ENCODE assay signal across 22 cellular contexts in the genomic region with DNA sequence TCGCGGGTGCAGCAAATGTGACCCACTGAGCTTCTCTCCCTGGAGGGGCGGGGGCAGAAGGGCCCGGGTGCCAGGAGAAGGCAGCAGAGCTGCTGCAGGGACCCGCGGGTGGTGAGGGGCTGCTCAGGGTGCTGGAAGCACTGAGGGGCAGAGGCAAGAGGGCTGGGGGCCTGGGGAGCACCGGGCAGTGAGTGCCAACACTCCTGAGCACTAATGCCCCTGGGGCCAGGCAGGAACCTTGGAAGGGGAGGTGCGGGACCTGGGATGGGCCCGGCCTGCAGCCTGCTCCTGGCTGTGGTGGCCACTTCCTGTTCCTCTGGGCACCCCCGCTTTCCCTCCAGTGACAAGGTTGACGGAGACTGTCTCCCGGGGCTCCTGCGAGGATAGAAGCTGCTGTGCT.
DNase-seq lines count a peak whose midpoint lies in the region; ATAC-seq, FAIRE-seq and TF ChIP-seq lines count a peak whose summit lies in the region.
"Had no signal": no experiment of that assay in that cellular context is flagged by ENCODE, and none has a peak within 500 bp of the region (broad histone marks: within the 10 kb centered on the region; RNA-seq: fewer than 3 reads in every experiment).

No MANE protein-coding gene starts in this region.

- H3K23ac ChIP-seq in H1 (ENCODE audit: insufficient read length), result no peak overlapping the region
- peak overlapping the region; percentile 6 for H3K23ac ChIP-seq in neuronal stem cell (ENCODE audit: low read depth, low read length, poor library complexity)

- H3K4me3 ChIP-seq in BE2C (ENCODE audit: low read depth, low read length), result no peak overlapping the region
- no peak overlapping the region for H3K4me3 ChIP-seq in BLaER1 treated with 17β-estradiol and CSF1 and Interleukin-3, amounts not matched to agents 10 nM and 100 nM
- H3K4me3 ChIP-seq in H1 (ENCODE audit: extremely low read depth in 1 of 4, insufficient read depth in 2 of 4, low read depth in 3 of 4, low read length in 4 of 4), result no peak overlapping the region
- no peak overlapping the region for H3K4me3 ChIP-seq in neuronal stem cell (ENCODE audit: low read length in 2 of 2)
- H3K4me3 ChIP-seq: A549, GM23338, MG63, PC-9 had no signal

- no peak overlapping the region for H2BK5ac ChIP-seq in H1 (ENCODE audit: low read depth, low read length)
- no peak overlapping the region for H2BK5ac ChIP-seq in neuronal stem cell (ENCODE audit: low read length)

- TF ChIP-seq POLR2A in H1 (IDR thresholded peaks at IDR 0.05; ENCODE audit: control extremely low read depth in 1 of 2, low read depth in 2 of 2, low read length in 2 of 2), result no peak

- ATAC-seq in GM18870 (IDR thresholded peaks at IDR 0.05; ENCODE audit: unreplicated experiment), result no peak
- ATAC-seq: A549, GM23338 had no signal

- CTCF ChIA-PET in H1 (lab: Charles Lee; ENCODE audit: partially characterized antibody), result no interaction called here

- H3K4me1 ChIP-seq in BE2C, result no peaks in the 10 kb centered on the region; the same call in 1 of the 2 replicates
- H3K4me1 ChIP-seq in BLaER1 treated with 17β-estradiol and CSF1 and Interleukin-3, amounts not matched to agents 10 nM and 100 nM, result peaks cover 17 to 62% (median 54%) of the 10 kb centered on the region in 10 experiments
- peaks cover 0 to 18% (median 7%) of the 10 kb centered on the region in 4 experiments; a peak in 6 of 7 replicates for H3K4me1 ChIP-seq in H1 (replicated peaks in 1 of 4; ENCODE audit: control insufficient read depth in 3 of 4, insufficient read depth in 4 of 4, low read length in 3 of 4)
- peaks cover 8 to 23% of the 10 kb centered on the region in 2 donors for H3K4me1 ChIP-seq in neuronal stem cell (ENCODE audit: control insufficient read depth in 2 of 2, insufficient read depth in 1 of 2, low read depth in 1 of 2, low read length in 2 of 2)
- H3K4me1 ChIP-seq: A549 had no signal

- H4K8ac ChIP-seq in H1 (ENCODE audit: extremely low read depth, insufficient read depth, low read length) (peak overlapping the region; percentile 39; the same call in 1 of the 2 replicates), neuronal stem cell (ENCODE audit: low read depth, low read length) (no peak overlapping the region)

- no peaks in the 10 kb centered on the region for H3K36me3 ChIP-seq in BE2C
- H3K36me3 ChIP-seq in BLaER1 treated with 17β-estradiol and CSF1 and Interleukin-3, amounts not matched to agents 10 nM and 100 nM, result peaks cover 0 to 3% (median 0%) of the 10 kb centered on the region in 11 experiments; a peak in 1 of 22 replicates
- H3K36me3 ChIP-seq in H1 (ENCODE audit: control insufficient read depth in 2 of 4, insufficient read depth in 4 of 4, low read length in 3 of 4), result no peaks in the 10 kb centered on the region
- no peaks in the 10 kb centered on the region for H3K36me3 ChIP-seq in neuronal stem cell (replicated peaks in 1 of 2; ENCODE audit: control insufficient read depth in 2 of 2, insufficient read depth in 2 of 2, low read length in 2 of 2)
- H3K36me3 ChIP-seq: MG63 had no signal

- TF ChIP-seq EP300 in H1 (IDR thresholded peaks at IDR 0.05; ENCODE audit: borderline replicate concordance in 1 of 2, low read depth in 2 of 2, low read length in 2 of 2), result no peak

- POLR2A ChIA-PET in H1 (lab: Charles Lee; ENCODE audit: partially characterized antibody), result interaction anchor here (1.1 kb wide), 1 partner anchor 20 kb away, joined by 3 read pairs; no protein-coding TSS in a partner anchor

- FAIRE-seq in H1 (lab: Jason Lieb, UNC), result no peak
- FAIRE-seq: A549 had no signal

- 86% methylated on average over 13 of the region's 13 CpGs; no CpG with 5 or more reads in 1 of the 2 experiments for WGBS in H1 (ENCODE audit: extremely low coverage in 1 of 2, insufficient coverage in 1 of 2, insufficient read length in 1 of 2, insufficient replicate concordance in 2 of 2, low coverage in 1 of 2, low lambda C conversion rate in 2 of 2, missing lambda C conversion rate in 1 of 2), 2 experiments
- no CpG with 5 or more reads among the region's 13 CpGs for WGBS in neuronal stem cell (ENCODE audit: extremely low coverage in 2 of 2, insufficient read length in 2 of 2, insufficient replicate concordance in 1 of 2), 2 donors

- H2BK15ac ChIP-seq in H1 (ENCODE audit: low read length), result no peak overlapping the region
- H2BK15ac ChIP-seq in neuronal stem cell (ENCODE audit: low read length), result no peak overlapping the region

- H2AFZ ChIP-seq in H1 (ENCODE audit: low read length) (no peak overlapping the region), neuronal stem cell (ENCODE audit: low read length) (no peak overlapping the region)
- H2AFZ ChIP-seq: GM23338, PC-9 had no signal

- H2BK120ac ChIP-seq in H1 (replicated peaks; ENCODE audit: low read depth, low read length) (no peak overlapping the region), neuronal stem cell (ENCODE audit: low read depth, low read length) (no peak overlapping the region)

- H2BK20ac ChIP-seq in H1 (ENCODE audit: low read length), result no peak overlapping the region

- no peaks in the 10 kb centered on the region; a peak in 1 of 22 replicates for H4K20me1 ChIP-seq in BLaER1 treated with 17β-estradiol and CSF1 and Interleukin-3, amounts not matched to agents 10 nM and 100 nM
- no peaks in the 10 kb centered on the region for H4K20me1 ChIP-seq in H1 (replicated peaks in 1 of 2; ENCODE audit: control insufficient read depth in 1 of 2, insufficient read depth in 2 of 2, low read length in 2 of 2)

- H3K14ac ChIP-seq in H1 (ENCODE audit: insufficient read length) (no peak overlapping the region), neuronal stem cell (ENCODE audit: low read length) (peak overlapping the region; percentile 26)

- H4K5ac ChIP-seq in H1 (ENCODE audit: insufficient read length, low read depth, low read length), result no peak overlapping the region

- H3K27me3 ChIP-seq in BE2C (no peaks in the 10 kb centered on the region), H1 (replicated peaks in 1 of 4; ENCODE audit: control insufficient read depth in 3 of 4, extremely low read depth in 1 of 4, insufficient read depth in 3 of 4, low read length in 3 of 4) (no peaks in the 10 kb centered on the region), neuronal stem cell (ENCODE audit: control insufficient read depth in 3 of 3, insufficient read depth in 3 of 3, low read depth in 1 of 3, low read length in 3 of 3) (peaks cover 0 to 12% (median 0%) of the 10 kb centered on the region in 3 experiments)
- H3K27me3 ChIP-seq in BLaER1 treated with 17β-estradiol and CSF1 and Interleukin-3, amounts not matched to agents 10 nM and 100 nM, result peaks cover 0 to 14% (median 9%) of the 10 kb centered on the region in 11 experiments; a peak in 8 of 22 replicates
- H3K27me3 ChIP-seq: MG63 had no signal

- H3K79me2 ChIP-seq in H1 (ENCODE audit: control insufficient read depth in 1 of 2, insufficient read depth in 2 of 2, low read length in 2 of 2), result no peaks in the 10 kb centered on the region

- peak; percentile 3 for DNase-seq in BE2C
- no peak for DNase-seq in H1 (ENCODE audit: low read depth in 1 of 2, low spot score in 2 of 2)
- DNase-seq in neuronal stem cell (ENCODE audit: low spot score), result no peak
- no peak for DNase-seq in SW480 (ENCODE audit: low spot score)
- DNase-seq in DMS153 (lab: John Stamatoyannopoulos, UW), result no peak
- DNase-seq in NCI-H1105 (lab: John Stamatoyannopoulos, UW), result no peak
- DNase-seq: AML-193, Calu3, HCEC 1CT, KBM-7, MG63, NCI-H1417, NCI-H1694 treated with DMSO at 0.1 percent for 48 hours, NCI-H2081, NCI-H2227 treated with DMSO at 0.1 percent for 48 hours, NCI-H526 treated with DMSO at 0.1 percent for 48 hours, PC-9, SHP77 treated with DMSO at 0.1 percent for 48 hours had no signal

- peaks cover 5% of the 10 kb centered on the region for H3K9me3 ChIP-seq in BE2C
- H3K9me3 ChIP-seq in BLaER1 treated with 17β-estradiol and CSF1 and Interleukin-3, amounts not matched to agents 10 nM and 100 nM (replicated peaks in 1 of 11), result peaks cover 17 to 23% (median 20%) of the 10 kb centered on the region in 11 experiments
- H3K9me3 ChIP-seq in H1 (ENCODE audit: insufficient read depth in 2 of 2, low read depth in 1 of 2, low read length in 1 of 2), result peaks cover 0 to 3% of the 10 kb centered on the region in 2 experiments; a peak in 1 of 4 replicates
- peaks cover 3 to 5% of the 10 kb centered on the region in 2 donors for H3K9me3 ChIP-seq in neuronal stem cell (replicated peaks in 1 of 2; ENCODE audit: control insufficient read depth in 2 of 2, insufficient read depth in 1 of 2, low read depth in 1 of 2, low read length in 2 of 2)
- H3K9me3 ChIP-seq: A549 had no signal

- H3K18ac ChIP-seq in H1 (ENCODE audit: extremely low read depth, low read length), result no peak overlapping the region
- peak overlapping the region; percentile 82 for H3K18ac ChIP-seq in neuronal stem cell (ENCODE audit: low read length)

- H3K23me2 ChIP-seq in H1 (ENCODE audit: low read depth, low read length), result no peaks in the 10 kb centered on the region

- peak overlapping the region; percentile 33 to 74 (median 69); a peak in 21 of 22 replicates for H3K4me2 ChIP-seq in BLaER1 treated with 17β-estradiol and CSF1 and Interleukin-3, amounts not matched to agents 10 nM and 100 nM
- H3K4me2 ChIP-seq in H1 (ENCODE audit: insufficient read depth in 1 of 2, low read depth in 2 of 2, low read length in 2 of 2), result no peak overlapping the region
- no peak overlapping the region for H3K4me2 ChIP-seq in neuronal stem cell (ENCODE audit: insufficient read depth, low read length, poor library complexity, severe bottlenecking)
- H3K4me2 ChIP-seq: A549, GM23338, PC-9 had no signal

- H4K91ac ChIP-seq in H1 (replicated peaks; ENCODE audit: insufficient read length, low read length) (no peak overlapping the region), neuronal stem cell (ENCODE audit: low read depth, low read length, poor library complexity) (peak overlapping the region; percentile 23)

- H3K9ac ChIP-seq in BLaER1 treated with 17β-estradiol and CSF1 and Interleukin-3, amounts not matched to agents 10 nM and 100 nM, result no peak overlapping the region
- H3K9ac ChIP-seq in H1 (replicated peaks in 1 of 4; ENCODE audit: extremely low read depth in 1 of 4, low read depth in 3 of 4, low read length in 3 of 4), result no peak overlapping the region
- no peak overlapping the region for H3K9ac ChIP-seq in neuronal stem cell (ENCODE audit: low read depth, low read length, poor library complexity)

- no peak overlapping the region for H3K56ac ChIP-seq in H1 (replicated peaks; ENCODE audit: insufficient read length, low read depth, low read length)

- H3K4ac ChIP-seq in H1 (replicated peaks; ENCODE audit: insufficient read length, low read depth, low read length) (no peak overlapping the region), neuronal stem cell (ENCODE audit: low read length) (peak overlapping the region; percentile 37)

- H2BK12ac ChIP-seq in H1 (ENCODE audit: low read depth, low read length) (0 out of 2 replicates have a peak overlapping the region, but pooled peaks have one; percentile 27), neuronal stem cell (ENCODE audit: low read length) (no peak overlapping the region)

- TF ChIP-seq CTCF in BE2C (IDR thresholded peaks at IDR 0.05; ENCODE audit: low read depth, low read length), result no peak
- no peak for TF ChIP-seq CTCF in H1 (IDR thresholded peaks at IDR 0.05; ENCODE audit: control extremely low read depth in 1 of 3, insufficient read depth in 1 of 3, low read depth in 1 of 3, low read length in 3 of 3)

- H3K79me1 ChIP-seq in H1 (ENCODE audit: low read depth, low read length) (no peaks in the 10 kb centered on the region), neuronal stem cell (ENCODE audit: low read depth, low read length) (peaks cover 1% of the 10 kb centered on the region)

- no peak overlapping the region for H2AK5ac ChIP-seq in H1 (ENCODE audit: low read depth, low read length)
- H2AK5ac ChIP-seq in neuronal stem cell (ENCODE audit: low read depth, low read length), result peak overlapping the region; percentile 96

- H3K27ac ChIP-seq in BLaER1 treated with 17β-estradiol and CSF1 and Interleukin-3, amounts not matched to agents 10 nM and 100 nM, result no peak overlapping the region
- no peak overlapping the region for H3K27ac ChIP-seq in H1 (ENCODE audit: low read depth, low read length)
- H3K27ac ChIP-seq in neuronal stem cell (replicated peaks; ENCODE audit: low read length), result no peak overlapping the region
- H3K27ac ChIP-seq: A549, PC-9 had no signal

- TF ChIP-seq RAD21 in H1 (IDR thresholded peaks at IDR 0.05 in 1 of 2, conservative IDR thresholded peaks at IDR 0.05 in 1 of 2; ENCODE audit: low read depth in 2 of 2, low read length in 2 of 2), result no peak

Comparison
In these comparisons a context has a peak if more than half of its experiments do, and no peak if none do; other contexts are left out.
1. H3K4me2 ChIP-seq: peak in BLaER1 treated with 17β-estradiol and CSF1 and Interleukin-3, amounts not matched to agents 10 nM and 100 nM (11 of 11); none in H1 (0 of 2) and neuronal stem cell (single experiment).